In genomic region chr1:2159124-2159523, GRCh38 we compare ENCODE assay signal across 22 cellular contexts.
"Had no signal": no experiment of that assay in that cellular context is flagged by ENCODE, and none has a peak within 500 bp of the region (broad histone marks: within the 10 kb centered on the region; RNA-seq: fewer than 3 reads in every experiment).

No MANE protein-coding gene starts in this region.

- H3K9me3 ChIP-seq: SJCRH30, SK-N-SH had no signal

- H3K27ac ChIP-seq: SJCRH30, VCaP had no signal

- H3K4me1 ChIP-seq: SJCRH30 had no signal

- H3K36me3 ChIP-seq: SJCRH30 had no signal

- H3K9me2 ChIP-seq: SK-N-SH had no signal

- DNase-seq: activated CD4-positive, alpha-beta memory T cell treated with anti-CD3 and anti-CD28 coated beads for 36 hours; activated CD4-positive, alpha-beta T cell treated with anti-CD3 and anti-CD28 coated beads, Interleukin-2, amount 10 ng/mL, durations not matched to agents 7 days and 5 days; activated CD4-positive, CD25-positive, alpha-beta regulatory T cell; activated CD8-positive, alpha-beta memory T cell treated with anti-CD3 and anti-CD28 coated beads for 24 hours; activated gamma-delta T cell; activated naive CD4-positive, alpha-beta T cell treated with anti-CD3 and anti-CD28 coated beads for 36 hours; activated T-cell treated with anti-CD3 and anti-CD28 coated beads, Interleukin-2, amount 50 U/mL, for 48 hours; cerebellar nuclear complex; KBM-7; NCI-H1092; NCI-H1417 treated with DMSO at 0.1 percent for 48 hours; NCI-H1694; NCI-H2029 treated with DMSO at 0.1 percent for 48 hours; NCI-H510A treated with DMSO at 0.1 percent for 48 hours; NCI-H69; OCI-M1; Right ventricle myocardium superior; RPMI8226; SJCRH30; SK-N-SH; T-helper 9 cell had no signal

- H3K4me3 ChIP-seq: SJCRH30 had no signal

- H3K4me2 ChIP-seq: SK-N-SH had no signal
